In the genomic region with DNA sequence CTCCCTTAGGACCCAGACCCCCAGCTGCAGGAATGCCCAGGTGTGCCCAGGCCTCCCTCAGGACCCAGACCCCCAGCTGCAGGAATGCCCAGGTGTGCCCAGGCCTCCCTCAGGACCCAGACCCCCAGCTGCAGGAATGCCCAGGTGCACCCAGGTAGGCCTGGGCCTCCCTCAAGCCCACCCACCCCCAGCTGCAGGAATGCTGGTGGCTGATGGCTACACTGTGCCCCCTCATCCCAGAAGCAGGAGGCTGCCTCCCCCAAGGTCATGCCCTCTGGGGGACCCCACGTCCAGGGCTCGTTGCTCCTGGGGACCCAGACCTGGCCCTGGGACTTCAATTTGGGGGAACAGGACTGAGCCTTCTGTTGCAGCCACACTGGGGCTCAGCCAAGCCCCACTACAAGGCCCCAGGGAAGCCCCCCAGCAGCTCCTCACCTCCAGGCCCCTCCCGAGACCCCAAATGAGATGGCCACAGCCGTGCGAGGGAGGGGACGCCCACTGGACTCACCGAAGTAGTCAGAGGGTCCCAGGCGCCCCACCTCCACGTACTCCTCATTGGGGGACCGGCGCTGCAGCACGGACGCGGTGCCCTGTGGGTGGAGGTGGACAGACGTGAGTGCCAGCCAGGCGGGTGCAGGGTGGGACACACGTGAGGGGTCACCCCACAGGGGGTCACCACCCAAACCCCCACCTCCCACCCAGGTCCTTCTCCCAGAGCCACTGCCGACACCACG, we compare ENCODE assay signal across 21 cellular contexts. TPM values are rescaled to one million over a fixed set of nuclear protein-coding genes. Genes with fewer than 3 reads are reported as not detected.
A peak's percentile ranks its signal among the peaks of the same experiment; 100 is the strongest.
DNase-seq lines count a peak whose midpoint lies in the region; ATAC-seq and TF ChIP-seq lines count a peak whose summit lies in the region.
"Had no signal": no experiment of that assay in that cellular context is flagged by ENCODE, and none has a peak within 500 bp of the region (broad histone marks: within the 10 kb centered on the region; RNA-seq: fewer than 3 reads in every experiment).

No MANE protein-coding gene starts in this region.

- H3K9ac ChIP-seq in neuronal stem cell (ENCODE audit: low read depth, low read length, poor library complexity) = peak overlapping the region; percentile 21
- H3K9ac ChIP-seq: BLaER1 had no signal

- no peak overlapping the region for H2BK5ac ChIP-seq in neuronal stem cell (ENCODE audit: low read length)

- peak overlapping the region; percentile 57 for H3K18ac ChIP-seq in neuronal stem cell (ENCODE audit: low read length)

- ATAC-seq in Right ventricle myocardium inferior (peak; percentile 16), Right ventricle myocardium superior (ENCODE audit: poor library complexity) (no peak)
- ATAC-seq in stimulated activated naive CD8-positive, alpha-beta T cell treated with anti-CD3 and anti-CD28 coated beads, Interleukin-15, amount 100 ng/mL, for 72 hours = peak; percentile 61
- ATAC-seq in stimulated activated naive CD8-positive, alpha-beta T cell treated with anti-CD3 and anti-CD28 coated beads, Interleukin-15, Interleukin-2, amounts not matched to agents 100 U/mL and 50 U/mL, for 24 hours = no peak
- ATAC-seq: CD8-positive, alpha-beta T cell; GM12878; GM23338 had no signal

- H3K9me3 ChIP-seq in neuronal stem cell (replicated peaks in 1 of 2; ENCODE audit: control insufficient read depth in 2 of 2, insufficient read depth in 1 of 2, low read depth in 1 of 2, low read length in 2 of 2) = no peaks in the 10 kb centered on the region
- H3K9me3 ChIP-seq: BLaER1, Caco-2, HAP-1 had no signal

- H2BK120ac ChIP-seq in neuronal stem cell (ENCODE audit: low read depth, low read length) = no peak overlapping the region

- no peak overlapping the region for H2AFZ ChIP-seq in neuronal stem cell (ENCODE audit: low read length)
- H2AFZ ChIP-seq: GM23338 had no signal

- no peak overlapping the region for H3K4me2 ChIP-seq in neuronal stem cell (ENCODE audit: insufficient read depth, low read length, poor library complexity, severe bottlenecking)
- H3K4me2 ChIP-seq: BLaER1, GM23338 had no signal

- H3K4me3 Mint-ChIP-seq in stimulated activated naive CD8-positive, alpha-beta T cell treated with anti-CD3 and anti-CD28 coated beads, Interleukin-15, amount 100 ng/mL, for 72 hours = no peak overlapping the region
- H3K4me3 Mint-ChIP-seq: B cell; CD4-positive, CD25-positive, alpha-beta regulatory T cell; CD8-positive, alpha-beta T cell; GM23338; HFFc6 had no signal

- H2BK12ac ChIP-seq in neuronal stem cell (ENCODE audit: low read length) = no peak overlapping the region

- H3K27me3 ChIP-seq in neuronal stem cell (ENCODE audit: control insufficient read depth in 3 of 3, insufficient read depth in 3 of 3, low read depth in 1 of 3, low read length in 3 of 3) = no peaks in the 10 kb centered on the region
- H3K27me3 ChIP-seq: BLaER1 had no signal

- H4K8ac ChIP-seq in neuronal stem cell (ENCODE audit: low read depth, low read length) = no peak overlapping the region

- intact Hi-C loops in Right ventricle myocardium inferior (cut with DNase I) = no loop called here
- intact Hi-C loops in Right ventricle myocardium superior (cut with DNase I) = no loop called here

- H3K4ac ChIP-seq in neuronal stem cell (ENCODE audit: low read length) = no peak overlapping the region

- no peak overlapping the region for H3K23ac ChIP-seq in neuronal stem cell (ENCODE audit: low read depth, low read length, poor library complexity)

- no peak overlapping the region for H3K27ac ChIP-seq in neuronal stem cell (replicated peaks; ENCODE audit: low read length)
- H3K27ac ChIP-seq: 22Rv1, BLaER1, C4-2B had no signal

- H4K91ac ChIP-seq in neuronal stem cell (ENCODE audit: low read depth, low read length, poor library complexity) = no peak overlapping the region

- DNase-seq in Right ventricle myocardium inferior (ENCODE audit: missing footprints) = peak; percentile 52
- no peak for DNase-seq in Right ventricle myocardium superior
- no peak for DNase-seq in stimulated activated naive CD8-positive, alpha-beta T cell treated with anti-CD3 and anti-CD28 coated beads, Interleukin-15, amount 100 ng/mL, for 72 hours
- no peak for DNase-seq in stimulated activated naive CD8-positive, alpha-beta T cell treated with anti-CD3 and anti-CD28 coated beads, Interleukin-15, Interleukin-2, amounts not matched to agents 100 U/mL and 50 U/mL, for 24 hours
- no peak for DNase-seq in neuronal stem cell (ENCODE audit: low spot score)
- DNase-seq in NCI-H1930 (lab: John Stamatoyannopoulos, UW) = no peak
- no peak for DNase-seq in GM10266 (ENCODE audit: extremely low spot score)
- DNase-seq in NCI-H128 (lab: John Stamatoyannopoulos, UW; ENCODE audit: unreplicated experiment) = no peak
- DNase-seq: Caco-2; CD4-positive, CD25-positive, alpha-beta regulatory T cell; CD8-positive, alpha-beta T cell; DMS153; DND-41; HFFc6 had no signal

- no CpG with 5 or more reads among the region's 19 CpGs for WGBS in neuronal stem cell (ENCODE audit: extremely low coverage in 2 of 2, insufficient read length in 2 of 2, insufficient replicate concordance in 1 of 2), 2 donors

- no peak overlapping the region for H3K27ac Mint-ChIP-seq in stimulated activated naive CD8-positive, alpha-beta T cell treated with anti-CD3 and anti-CD28 coated beads, Interleukin-15, amount 100 ng/mL, for 72 hours
- H3K27ac Mint-ChIP-seq: B cell; CD4-positive, CD25-positive, alpha-beta regulatory T cell; CD8-positive, alpha-beta T cell; GM23338; HFFc6 had no signal

- H3K4me1 ChIP-seq in neuronal stem cell (ENCODE audit: control insufficient read depth in 2 of 2, insufficient read depth in 1 of 2, low read depth in 1 of 2, low read length in 2 of 2) = no peaks in the 10 kb centered on the region
- H3K4me1 ChIP-seq: Caco-2, HAP-1 had no signal

- H3K27me3 Mint-ChIP-seq in stimulated activated naive CD8-positive, alpha-beta T cell treated with anti-CD3 and anti-CD28 coated beads, Interleukin-15, amount 100 ng/mL, for 72 hours = no peaks in the 10 kb centered on the region
- H3K27me3 Mint-ChIP-seq: B cell; CD4-positive, CD25-positive, alpha-beta regulatory T cell had no signal

- H3K4me1 Mint-ChIP-seq in stimulated activated naive CD8-positive, alpha-beta T cell treated with anti-CD3 and anti-CD28 coated beads, Interleukin-15, amount 100 ng/mL, for 72 hours = no peaks in the 10 kb centered on the region
- H3K4me1 Mint-ChIP-seq: B cell; CD4-positive, CD25-positive, alpha-beta regulatory T cell; GM23338 had no signal

- H2AK5ac ChIP-seq in neuronal stem cell (ENCODE audit: low read depth, low read length) = no peak overlapping the region

- no peaks in the 10 kb centered on the region for H3K79me1 ChIP-seq in neuronal stem cell (ENCODE audit: low read depth, low read length)

- no peak overlapping the region for H2BK15ac ChIP-seq in neuronal stem cell (ENCODE audit: low read length)

- no peak overlapping the region for H3K4me3 ChIP-seq in neuronal stem cell (ENCODE audit: low read length in 2 of 2)
- H3K4me3 ChIP-seq: BLaER1, GM12878, GM23338, HAP-1 had no signal

- H3K36me3 ChIP-seq in neuronal stem cell (replicated peaks in 1 of 2; ENCODE audit: control insufficient read depth in 2 of 2, insufficient read depth in 2 of 2, low read length in 2 of 2) = no peaks in the 10 kb centered on the region
- H3K36me3 ChIP-seq: BLaER1, HAP-1 had no signal

- TF ChIP-seq CTCF in GM10266 (IDR thresholded peaks at IDR 0.05; ENCODE audit: control insufficient read depth, insufficient read depth, low read depth, missing control alignments) = no peak

- H3K9me3 Mint-ChIP-seq in stimulated activated naive CD8-positive, alpha-beta T cell treated with anti-CD3 and anti-CD28 coated beads, Interleukin-15, amount 100 ng/mL, for 72 hours = no peaks in the 10 kb centered on the region
- H3K9me3 Mint-ChIP-seq: CD8-positive, alpha-beta T cell; GM23338; HFFc6 had no signal

- H3K14ac ChIP-seq in neuronal stem cell (ENCODE audit: low read length) = no peak overlapping the region

RNA-seq across cellular contexts. Expression of gene PDGFA, which starts 31.4 kb away (rescaled TPM):
- total RNA-seq in Right ventricle myocardium inferior (37.2 TPM), Right ventricle myocardium superior (34.5 TPM)
- polyA plus RNA-seq in neuronal stem cell (2013, experiment 1 of 2) = 6.2 TPM
- polyA plus RNA-seq in neuronal stem cell (2013, experiment 2 of 2) = 5.7 TPM
- polyA plus RNA-seq: CD4-positive, CD25-positive, alpha-beta regulatory T cell had no signal

Comparison
In these comparisons a context has a peak if more than half of its experiments do, and no peak if none do; other contexts are left out.
1. ATAC-seq: peak in Right ventricle myocardium inferior (single experiment) and stimulated activated naive CD8-positive, alpha-beta T cell treated with anti-CD3 and anti-CD28 coated beads, Interleukin-15, amount 100 ng/mL, for 72 hours (single experiment); none in Right ventricle myocardium superior (single experiment) and stimulated activated naive CD8-positive, alpha-beta T cell treated with anti-CD3 and anti-CD28 coated beads, Interleukin-15, Interleukin-2, amounts not matched to agents 100 U/mL and 50 U/mL, for 24 hours (single experiment).